8 cellular contexts compared by ENCODE assay signal in genomic region chr17:67359960-67360817, GRCh38. TPM values are rescaled to one million over a fixed set of nuclear protein-coding genes. Genes with fewer than 3 reads are reported as not detected.
DNase-seq lines count a peak whose midpoint lies in the region; ATAC-seq, FAIRE-seq and TF ChIP-seq lines count a peak whose summit lies in the region.

No MANE protein-coding gene starts in this region.

- ATAC-seq in aorta (ENCODE audit: low FRiP score), result no peak

- H3K36me3 ChIP-seq in CD8-positive, alpha-beta memory T cell (ENCODE audit: insufficient read depth, low read length), result peaks cover 13% of the 10 kb centered on the region
- H3K36me3 ChIP-seq in aorta (ENCODE audit: control insufficient read depth in 1 of 2, insufficient read depth in 2 of 2, low read length in 1 of 2), result peaks cover 0 to 6% of the 10 kb centered on the region in 2 donors
- H3K36me3 ChIP-seq in small intestine (ENCODE audit: control insufficient read depth in 2 of 2, insufficient read depth in 2 of 2, low read length in 2 of 2), result peaks cover 3 to 7% of the 10 kb centered on the region in 2 donors

- H3K27me3 Mint-ChIP-seq in CD8-positive, alpha-beta memory T cell, result no peaks in the 10 kb centered on the region
- H3K27me3 Mint-ChIP-seq in activated CD4-positive, alpha-beta T cell treated with anti-CD3 and anti-CD28 coated beads, Interleukin-2, amount 10 ng/mL, durations not matched to agents 7 days and 5 days, result no peaks in the 10 kb centered on the region

- 57 to 61% methylated on average over 8 of the region's 8 CpGs for WGBS in aorta, 2 donors
- WGBS in small intestine, 3 donors, result 52 to 61% (median 58%) methylated on average over 8 of the region's 8 CpGs

- CTCF ChIA-PET in CD8-positive, alpha-beta memory T cell (lab: Charles Lee), result interaction anchor here (0.6 to 1.7 kb wide), 11 partner anchors 12 to 358 kb away, joined by 3 to 10 read pairs (median 3); partner anchors contain the start of gene NOL11
- CTCF ChIA-PET in activated CD4-positive, alpha-beta T cell treated with anti-CD3 and anti-CD28 coated beads, Interleukin-2, amount 10 ng/mL, durations not matched to agents 7 days and 5 days (lab: Charles Lee), result interaction anchor here (1.4 to 1.6 kb wide), 2 partner anchors 14 to 15 kb away, joined by 4 to 5 read pairs; no protein-coding TSS in a partner anchor

- no peaks in the 10 kb centered on the region for H3K9me3 ChIP-seq in CD8-positive, alpha-beta memory T cell (ENCODE audit: low read length)
- H3K9me3 ChIP-seq in aorta (ENCODE audit: control insufficient read depth, low read length) (no peaks in the 10 kb centered on the region), small intestine (ENCODE audit: control insufficient read depth, low read depth) (no peaks in the 10 kb centered on the region)

- TF ChIP-seq CTCF in LNCAP (IDR thresholded peaks at IDR 0.05) (peak; percentile 58), fibroblast of pulmonary artery (IDR thresholded peaks at IDR 0.05; ENCODE audit: low read length, missing control alignments) (peak; percentile 39)

- no peak overlapping the region for H3K4me3 ChIP-seq in CD8-positive, alpha-beta memory T cell (ENCODE audit: low read length)
- H3K4me3 ChIP-seq in fibroblast of pulmonary artery (replicated peaks; ENCODE audit: low read depth, low read length), result no peak overlapping the region
- no peak overlapping the region for H3K4me3 ChIP-seq in aorta (ENCODE audit: low read length in 2 of 2)
- H3K4me3 ChIP-seq in small intestine (ENCODE audit: low read depth in 1 of 2, low read length in 2 of 2), result no peak overlapping the region

- H3K27ac ChIP-seq in CD8-positive, alpha-beta memory T cell (ENCODE audit: low read depth, low read length), result no peak overlapping the region
- no peak overlapping the region for H3K27ac ChIP-seq in aorta (ENCODE audit: low read depth in 1 of 2, low read length in 2 of 2)
- H3K27ac ChIP-seq in small intestine (ENCODE audit: low read depth in 1 of 2, low read length in 1 of 2), result no peak overlapping the region

- peak overlapping the region; percentile 20 to 93 (median 84) for H3K27ac Mint-ChIP-seq in CD8-positive, alpha-beta memory T cell
- peak overlapping the region; percentile 61 for H3K27ac Mint-ChIP-seq in activated CD4-positive, alpha-beta T cell treated with anti-CD3 and anti-CD28 coated beads, Interleukin-2, amount 10 ng/mL, durations not matched to agents 7 days and 5 days

- intact Hi-C loops in aorta (cut with DNase I), result loop anchor here in 1 of 2 donors (10.0 kb wide), 1 partner anchor 115 kb away; the partner anchor contains the start of gene HELZ

- H3K4me1 ChIP-seq in CD8-positive, alpha-beta memory T cell (ENCODE audit: insufficient read depth, low read length), result peaks cover 52% of the 10 kb centered on the region
- H3K4me1 ChIP-seq in aorta (ENCODE audit: control insufficient read depth in 1 of 2, insufficient read depth in 2 of 2, low read length in 2 of 2), result peaks cover 0 to 3% of the 10 kb centered on the region in 2 donors
- peaks cover 2 to 8% of the 10 kb centered on the region in 2 donors for H3K4me1 ChIP-seq in small intestine (ENCODE audit: control insufficient read depth in 2 of 2, insufficient read depth in 1 of 2, low read depth in 1 of 2, low read length in 1 of 2)

- H3K9me3 Mint-ChIP-seq in CD8-positive, alpha-beta memory T cell, result no peaks in the 10 kb centered on the region
- H3K9me3 Mint-ChIP-seq in activated CD4-positive, alpha-beta T cell treated with anti-CD3 and anti-CD28 coated beads, Interleukin-2, amount 10 ng/mL, durations not matched to agents 7 days and 5 days, result no peaks in the 10 kb centered on the region

- peak; percentile 30 to 70 (median 62) for DNase-seq in CD8-positive, alpha-beta memory T cell
- peak; percentile 74 for DNase-seq in activated CD4-positive, alpha-beta T cell treated with anti-CD3 and anti-CD28 coated beads, Interleukin-2, amount 10 ng/mL, durations not matched to agents 7 days and 5 days
- peak; percentile 42 for DNase-seq in fibroblast of pulmonary artery (ENCODE audit: low read depth)
- peak; percentile 17 for DNase-seq in urothelium cell line (ENCODE audit: low spot score)
- no peak for DNase-seq in aorta
- no peak for DNase-seq in DMS79 treated with DMSO at 0.1 percent for 48 hours (lab: John Stamatoyannopoulos, UW)
- no peak for DNase-seq in small intestine

- H3K27me3 ChIP-seq in CD8-positive, alpha-beta memory T cell (ENCODE audit: insufficient read depth, low read length, poor library complexity, severe bottlenecking), result no peaks in the 10 kb centered on the region
- H3K27me3 ChIP-seq in aorta (ENCODE audit: control insufficient read depth in 1 of 2, insufficient read depth in 2 of 2, low read length in 1 of 2), result no peaks in the 10 kb centered on the region
- H3K27me3 ChIP-seq in small intestine (ENCODE audit: control insufficient read depth in 2 of 2, insufficient read depth in 2 of 2, low read length in 2 of 2), result no peaks in the 10 kb centered on the region

- peaks cover 58 to 88% (median 80%) of the 10 kb centered on the region in 3 donors for H3K4me1 Mint-ChIP-seq in CD8-positive, alpha-beta memory T cell
- H3K4me1 Mint-ChIP-seq in activated CD4-positive, alpha-beta T cell treated with anti-CD3 and anti-CD28 coated beads, Interleukin-2, amount 10 ng/mL, durations not matched to agents 7 days and 5 days, result peaks cover 68% of the 10 kb centered on the region

- peak overlapping the region; percentile 25 to 71 (median 38) for H3K4me3 Mint-ChIP-seq in CD8-positive, alpha-beta memory T cell
- H3K4me3 Mint-ChIP-seq in activated CD4-positive, alpha-beta T cell treated with anti-CD3 and anti-CD28 coated beads, Interleukin-2, amount 10 ng/mL, durations not matched to agents 7 days and 5 days, result no peak overlapping the region

- H3K36me3 Mint-ChIP-seq in CD8-positive, alpha-beta memory T cell, result peaks cover 4 to 63% (median 11%) of the 10 kb centered on the region in 3 donors
- peaks cover 46% of the 10 kb centered on the region for H3K36me3 Mint-ChIP-seq in activated CD4-positive, alpha-beta T cell treated with anti-CD3 and anti-CD28 coated beads, Interleukin-2, amount 10 ng/mL, durations not matched to agents 7 days and 5 days (ENCODE audit: low read depth)

- FAIRE-seq in urothelium cell line (lab: Jason Lieb, UNC), result no peak
- FAIRE-seq in small intestine (lab: Jason Lieb, UNC), result no peak

- POLR2A ChIA-PET in CD8-positive, alpha-beta memory T cell (lab: Charles Lee), result interaction anchor here (0.5 kb wide), 1 partner anchor 139 kb away, joined by 3 read pairs; no protein-coding TSS in a partner anchor
- POLR2A ChIA-PET in activated CD4-positive, alpha-beta T cell treated with anti-CD3 and anti-CD28 coated beads, Interleukin-2, amount 10 ng/mL, durations not matched to agents 7 days and 5 days (lab: Charles Lee), result no interaction called here

RNA-seq across cellular contexts. Expression of gene PSMD12, which starts 6.2 kb away (rescaled TPM):
- 10 to 100 TPM; 91.1 to 94.2 TPM for total RNA-seq in CD8-positive, alpha-beta memory T cell
- 40.2 TPM for polyA plus RNA-seq in CD8-positive, alpha-beta memory T cell
- 10 to 100 TPM; 42.4 to 47.5 TPM for total RNA-seq in activated CD4-positive, alpha-beta T cell treated with anti-CD3 and anti-CD28 coated beads, Interleukin-2, amount 10 ng/mL, durations not matched to agents 7 days and 5 days
- total RNA-seq in aorta, result 10 to 100 TPM; 38.2 to 46.8 TPM
- polyA plus RNA-seq in aorta (10 to 100 TPM; 15.6 to 23.4 TPM), small intestine (10 to 100 TPM; 12.5 to 17.4 (median 15.9) TPM)

RNA-seq across cellular contexts. Expression of gene PITPNC1, which starts 16.9 kb away (rescaled TPM):
- total RNA-seq in CD8-positive, alpha-beta memory T cell, result 10 to 100 TPM; 43.1 to 45.1 TPM
- 163 TPM for polyA plus RNA-seq in CD8-positive, alpha-beta memory T cell
- 10 to 100 TPM; 57.0 to 67.1 TPM for total RNA-seq in activated CD4-positive, alpha-beta T cell treated with anti-CD3 and anti-CD28 coated beads, Interleukin-2, amount 10 ng/mL, durations not matched to agents 7 days and 5 days
- 10 to 100 TPM; 28.7 to 29.6 TPM for total RNA-seq in aorta
- polyA plus RNA-seq in aorta, result 1 to 10 TPM; 2.3 to 6.9 TPM
- 10 to 100 TPM in 1 of 3 donors, 1 to 10 TPM in 1, under 1 TPM in 1; 0.67 to 11.7 (median 3.5) TPM for polyA plus RNA-seq in small intestine

Comparison
In these comparisons a context has a peak if more than half of its experiments do, and no peak if none do; other contexts are left out.
1. DNase-seq: peak in CD8-positive, alpha-beta memory T cell (5 of 5), activated CD4-positive, alpha-beta T cell treated with anti-CD3 and anti-CD28 coated beads, Interleukin-2, amount 10 ng/mL, durations not matched to agents 7 days and 5 days (single experiment), fibroblast of pulmonary artery (single experiment) and urothelium cell line (single experiment); none in aorta (0 of 2), DMS79 treated with DMSO at 0.1 percent for 48 hours (single experiment) and small intestine (single experiment).